1 cellular context compared by ENCODE assay signal in genomic region chr11:62792193-62792575, GRCh38.
TF ChIP-seq lines count a peak whose summit lies in the region.

No MANE protein-coding gene starts in this region.

TF ChIP-seq in GM23338, 12 proteins besides CTCF, POLR2A, EP300 and RAD21 (continued from another document):
- TF ChIP-seq NANOG (IDR thresholded peaks at IDR 0.05; ENCODE audit: borderline replicate concordance) (no peak), CREB1 (CRISPR knock-in tag; IDR thresholded peaks at IDR 0.05; ENCODE audit: low read depth) (no peak), REST (IDR thresholded peaks at IDR 0.05; ENCODE audit: unreplicated experiment) (no peak), STAT1 (IDR thresholded peaks at IDR 0.05; ENCODE audit: unreplicated experiment) (no peak), EZH2phosphoT487 (IDR thresholded peaks at IDR 0.05; ENCODE audit: unreplicated experiment) (no peak), ZNF331 (CRISPR knock-in tag; IDR thresholded peaks at IDR 0.05; ENCODE audit: low read depth) (no peak), ZNF114 (CRISPR knock-in tag; IDR thresholded peaks at IDR 0.05) (no peak), JUNB (IDR thresholded peaks at IDR 0.05; ENCODE audit: unreplicated experiment) (no peak), ETS1 (IDR thresholded peaks at IDR 0.05) (no peak)
TF ChIP-seq in GM23338: peak in this region for 0.
